Comparison of ENCODE assay signal across 1 cellular context in the genomic region with DNA sequence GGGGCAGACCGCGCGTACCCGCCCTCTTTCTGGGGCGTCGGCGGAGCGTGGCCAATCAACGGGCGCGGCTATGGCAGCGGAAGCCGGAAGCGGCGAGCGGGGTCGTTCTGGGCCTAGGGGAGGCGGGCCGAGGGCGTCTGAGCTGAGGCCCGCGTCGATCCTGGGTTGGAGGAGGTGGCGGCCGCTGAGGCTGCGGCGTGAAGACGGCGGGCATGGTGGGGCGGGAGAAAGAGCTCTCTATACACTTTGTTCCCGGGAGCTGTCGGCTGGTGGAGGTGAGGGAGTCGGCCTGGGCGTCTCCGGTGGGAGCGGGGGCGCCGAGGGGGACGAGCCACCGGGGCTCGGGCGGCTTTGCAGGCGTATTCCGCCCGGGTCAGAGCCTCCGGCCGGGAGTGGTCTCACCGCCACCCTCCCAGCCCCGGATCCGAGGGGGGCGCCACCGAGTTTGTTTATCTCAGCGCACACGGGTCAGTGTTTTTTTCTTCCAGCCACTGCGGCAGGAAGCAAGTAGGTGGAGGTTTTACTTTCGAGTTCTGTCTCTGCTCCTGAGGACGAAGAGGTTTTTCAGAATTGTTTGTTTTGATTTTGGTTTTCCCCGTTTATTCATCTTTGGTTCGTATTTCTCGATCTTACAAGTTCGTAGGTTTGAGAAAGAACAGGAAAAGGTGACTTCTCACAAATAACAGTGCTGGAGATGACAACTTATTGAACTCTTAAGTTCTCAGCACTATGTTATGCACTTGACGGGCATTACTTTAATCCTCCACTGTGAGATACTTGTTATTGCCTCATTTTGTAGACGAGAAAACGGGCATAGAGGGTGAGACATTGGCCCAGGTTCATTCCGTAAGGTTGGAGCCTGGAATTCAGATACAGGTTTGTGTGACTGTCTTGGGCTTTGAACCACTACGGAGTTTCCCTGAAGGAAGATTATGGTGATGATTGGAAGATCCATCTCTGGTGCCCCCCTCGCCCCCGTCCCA.
TF ChIP-seq lines count a peak whose summit lies in the region.

A gene (plus strand): TSS at position 145 of the 983 bp plus-strand sequence. CDS start 68 bp downstream, at position 213.

TF ChIP-seq in K562, 482 proteins besides CTCF, POLR2A, EP300 and RAD21 (continued from another document and continues in another):
- TF ChIP-seq, protein P1, sequence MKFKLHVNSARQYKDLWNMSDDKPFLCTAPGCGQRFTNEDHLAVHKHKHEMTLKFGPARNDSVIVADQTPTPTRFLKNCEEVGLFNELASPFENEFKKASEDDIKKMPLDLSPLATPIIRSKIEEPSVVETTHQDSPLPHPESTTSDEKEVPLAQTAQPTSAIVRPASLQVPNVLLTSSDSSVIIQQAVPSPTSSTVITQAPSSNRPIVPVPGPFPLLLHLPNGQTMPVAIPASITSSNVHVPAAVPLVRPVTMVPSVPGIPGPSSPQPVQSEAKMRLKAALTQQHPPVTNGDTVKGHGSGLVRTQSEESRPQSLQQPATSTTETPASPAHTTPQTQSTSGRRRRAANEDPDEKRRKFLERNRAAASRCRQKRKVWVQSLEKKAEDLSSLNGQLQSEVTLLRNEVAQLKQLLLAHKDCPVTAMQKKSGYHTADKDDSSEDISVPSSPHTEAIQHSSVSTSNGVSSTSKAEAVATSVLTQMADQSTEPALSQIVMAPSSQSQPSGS (CRISPR knock-in tag; IDR thresholded peaks at IDR 0.05) = no peak
- TF ChIP-seq MTA3 (IDR thresholded peaks at IDR 0.05; ENCODE audit: borderline replicate concordance) = peak; percentile 70; the same call in 1 of the 2 replicates
- TF ChIP-seq TBL1XR1 (IDR thresholded peaks at IDR 0.05; ENCODE audit: low read length in 2 of 2) = peak in 1 of 2 experiments; percentile 35; a peak in 1 of 4 replicates
- TF ChIP-seq, protein P2, sequence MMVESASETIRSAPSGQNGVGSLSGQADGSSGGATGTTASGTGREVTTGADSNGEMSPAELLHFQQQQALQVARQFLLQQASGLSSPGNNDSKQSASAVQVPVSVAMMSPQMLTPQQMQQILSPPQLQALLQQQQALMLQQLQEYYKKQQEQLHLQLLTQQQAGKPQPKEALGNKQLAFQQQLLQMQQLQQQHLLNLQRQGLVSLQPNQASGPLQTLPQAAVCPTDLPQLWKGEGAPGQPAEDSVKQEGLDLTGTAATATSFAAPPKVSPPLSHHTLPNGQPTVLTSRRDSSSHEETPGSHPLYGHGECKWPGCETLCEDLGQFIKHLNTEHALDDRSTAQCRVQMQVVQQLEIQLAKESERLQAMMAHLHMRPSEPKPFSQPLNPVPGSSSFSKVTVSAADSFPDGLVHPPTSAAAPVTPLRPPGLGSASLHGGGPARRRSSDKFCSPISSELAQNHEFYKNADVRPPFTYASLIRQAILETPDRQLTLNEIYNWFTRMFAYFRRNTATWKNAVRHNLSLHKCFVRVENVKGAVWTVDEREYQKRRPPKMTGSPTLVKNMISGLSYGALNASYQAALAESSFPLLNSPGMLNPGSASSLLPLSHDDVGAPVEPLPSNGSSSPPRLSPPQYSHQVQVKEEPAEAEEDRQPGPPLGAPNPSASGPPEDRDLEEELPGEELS (CRISPR knock-in tag; IDR thresholded peaks at IDR 0.05; ENCODE audit: borderline replicate concordance) = no peak
- peak; percentile 79 for TF ChIP-seq HMGN3 (IDR thresholded peaks at IDR 0.05; ENCODE audit: borderline replicate concordance, extremely low read depth, insufficient read length, low read depth, low read length)
- no peak for TF ChIP-seq XRCC3 (IDR thresholded peaks at IDR 0.05)
- peak; percentile 88 for TF ChIP-seq EP400 (IDR thresholded peaks at IDR 0.05)
- TF ChIP-seq ZNF184 (CRISPR knock-in tag; IDR thresholded peaks at IDR 0.05) = no peak
- no peak for TF ChIP-seq ZBTB8A (IDR thresholded peaks at IDR 0.05; ENCODE audit: partially characterized antibody)
- TF ChIP-seq HDAC8 (tag; IDR thresholded peaks at IDR 0.05) = no peak
- no peak for TF ChIP-seq SREBF2 (CRISPR knock-in tag; IDR thresholded peaks at IDR 0.05)
- no peak for TF ChIP-seq ZNF444 (CRISPR knock-in tag; IDR thresholded peaks at IDR 0.05)
- no peak for TF ChIP-seq ZFP1 (CRISPR knock-in tag; IDR thresholded peaks at IDR 0.05)
- peak; percentile 83; the same call in 1 of the 2 replicates for TF ChIP-seq FOXP1 (CRISPR knock-in tag; IDR thresholded peaks at IDR 0.05)
- TF ChIP-seq, protein P3, sequence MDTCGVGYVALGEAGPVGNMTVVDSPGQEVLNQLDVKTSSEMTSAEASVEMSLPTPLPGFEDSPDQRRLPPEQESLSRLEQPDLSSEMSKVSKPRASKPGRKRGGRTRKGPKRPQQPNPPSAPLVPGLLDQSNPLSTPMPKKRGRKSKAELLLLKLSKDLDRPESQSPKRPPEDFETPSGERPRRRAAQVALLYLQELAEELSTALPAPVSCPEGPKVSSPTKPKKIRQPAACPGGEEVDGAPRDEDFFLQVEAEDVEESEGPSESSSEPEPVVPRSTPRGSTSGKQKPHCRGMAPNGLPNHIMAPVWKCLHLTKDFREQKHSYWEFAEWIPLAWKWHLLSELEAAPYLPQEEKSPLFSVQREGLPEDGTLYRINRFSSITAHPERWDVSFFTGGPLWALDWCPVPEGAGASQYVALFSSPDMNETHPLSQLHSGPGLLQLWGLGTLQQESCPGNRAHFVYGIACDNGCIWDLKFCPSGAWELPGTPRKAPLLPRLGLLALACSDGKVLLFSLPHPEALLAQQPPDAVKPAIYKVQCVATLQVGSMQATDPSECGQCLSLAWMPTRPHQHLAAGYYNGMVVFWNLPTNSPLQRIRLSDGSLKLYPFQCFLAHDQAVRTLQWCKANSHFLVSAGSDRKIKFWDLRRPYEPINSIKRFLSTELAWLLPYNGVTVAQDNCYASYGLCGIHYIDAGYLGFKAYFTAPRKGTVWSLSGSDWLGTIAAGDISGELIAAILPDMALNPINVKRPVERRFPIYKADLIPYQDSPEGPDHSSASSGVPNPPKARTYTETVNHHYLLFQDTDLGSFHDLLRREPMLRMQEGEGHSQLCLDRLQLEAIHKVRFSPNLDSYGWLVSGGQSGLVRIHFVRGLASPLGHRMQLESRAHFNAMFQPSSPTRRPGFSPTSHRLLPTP (IDR thresholded peaks at IDR 0.05; ENCODE audit: borderline replicate concordance, extremely low read depth, insufficient read length) = no peak
- no peak; the same call in 1 of the 2 replicates for TF ChIP-seq ZNF12 (CRISPR knock-in tag; IDR thresholded peaks at IDR 0.05)
- TF ChIP-seq NFIC (IDR thresholded peaks at IDR 0.05) = peak; percentile 61
- no peak for TF ChIP-seq E2F3 (CRISPR knock-in tag; IDR thresholded peaks at IDR 0.05)
- TF ChIP-seq ATF1 (CRISPR knock-in tag; IDR thresholded peaks at IDR 0.05) = no peak
- TF ChIP-seq ATF1 (tag; IDR thresholded peaks at IDR 0.05) = peak; percentile 87
- no peak for TF ChIP-seq KLF10 (CRISPR knock-in tag; IDR thresholded peaks at IDR 0.05)
- TF ChIP-seq PHF20 (IDR thresholded peaks at IDR 0.05; ENCODE audit: partially characterized antibody) = peak; percentile 89
- 0 out of 2 replicates have a peak, but pooled peaks have one; percentile 48 for TF ChIP-seq ZKSCAN1 (IDR thresholded peaks at IDR 0.05; ENCODE audit: low read depth, low read length)
- no peak for TF ChIP-seq HDAC3 (IDR thresholded peaks at IDR 0.05; ENCODE audit: borderline replicate concordance, partially characterized antibody)
- no peak for TF ChIP-seq PCBP2 (IDR thresholded peaks at IDR 0.05; ENCODE audit: low read depth, low read length, poor library complexity, severe bottlenecking)
- peak; percentile 14 to 78 (median 57) for TF ChIP-seq YY1 (IDR thresholded peaks at IDR 0.05; ENCODE audit: borderline replicate concordance in 1 of 3, control insufficient read depth in 1 of 3, extremely low read depth in 1 of 3, insufficient read depth in 3 of 3, insufficient read length in 1 of 3, insufficient replicate concordance in 2 of 3, low read depth in 1 of 3, low read length in 2 of 3)
- TF ChIP-seq, protein P4, sequence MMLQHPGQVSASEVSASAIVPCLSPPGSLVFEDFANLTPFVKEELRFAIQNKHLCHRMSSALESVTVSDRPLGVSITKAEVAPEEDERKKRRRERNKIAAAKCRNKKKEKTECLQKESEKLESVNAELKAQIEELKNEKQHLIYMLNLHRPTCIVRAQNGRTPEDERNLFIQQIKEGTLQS (IDR thresholded peaks at IDR 0.05) = no peak
- TF ChIP-seq, protein P4 (CRISPR knock-in tag; conservative IDR thresholded peaks at IDR 0.05) = no peak
- TF ChIP-seq, protein P5, sequence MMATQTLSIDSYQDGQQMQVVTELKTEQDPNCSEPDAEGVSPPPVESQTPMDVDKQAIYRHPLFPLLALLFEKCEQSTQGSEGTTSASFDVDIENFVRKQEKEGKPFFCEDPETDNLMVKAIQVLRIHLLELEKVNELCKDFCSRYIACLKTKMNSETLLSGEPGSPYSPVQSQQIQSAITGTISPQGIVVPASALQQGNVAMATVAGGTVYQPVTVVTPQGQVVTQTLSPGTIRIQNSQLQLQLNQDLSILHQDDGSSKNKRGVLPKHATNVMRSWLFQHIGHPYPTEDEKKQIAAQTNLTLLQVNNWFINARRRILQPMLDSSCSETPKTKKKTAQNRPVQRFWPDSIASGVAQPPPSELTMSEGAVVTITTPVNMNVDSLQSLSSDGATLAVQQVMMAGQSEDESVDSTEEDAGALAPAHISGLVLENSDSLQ (IDR thresholded peaks at IDR 0.05) = no peak; the same call in 1 of the 2 replicates
- 0 out of 2 replicates have a peak, but pooled peaks have one; percentile 73 for TF ChIP-seq CHCHD3 (CRISPR knock-in tag; IDR thresholded peaks at IDR 0.05)
- TF ChIP-seq POLR2B (IDR thresholded peaks at IDR 0.05; ENCODE audit: low read depth, partially characterized antibody) = peak; percentile 92
- TF ChIP-seq CBX5 (IDR thresholded peaks at IDR 0.05; ENCODE audit: borderline replicate concordance, low read depth) = no peak
- no peak for TF ChIP-seq PRPF4 (IDR thresholded peaks at IDR 0.05; ENCODE audit: insufficient read depth, low read depth, low read length, poor library complexity, severe bottlenecking)
- TF ChIP-seq, protein P6, sequence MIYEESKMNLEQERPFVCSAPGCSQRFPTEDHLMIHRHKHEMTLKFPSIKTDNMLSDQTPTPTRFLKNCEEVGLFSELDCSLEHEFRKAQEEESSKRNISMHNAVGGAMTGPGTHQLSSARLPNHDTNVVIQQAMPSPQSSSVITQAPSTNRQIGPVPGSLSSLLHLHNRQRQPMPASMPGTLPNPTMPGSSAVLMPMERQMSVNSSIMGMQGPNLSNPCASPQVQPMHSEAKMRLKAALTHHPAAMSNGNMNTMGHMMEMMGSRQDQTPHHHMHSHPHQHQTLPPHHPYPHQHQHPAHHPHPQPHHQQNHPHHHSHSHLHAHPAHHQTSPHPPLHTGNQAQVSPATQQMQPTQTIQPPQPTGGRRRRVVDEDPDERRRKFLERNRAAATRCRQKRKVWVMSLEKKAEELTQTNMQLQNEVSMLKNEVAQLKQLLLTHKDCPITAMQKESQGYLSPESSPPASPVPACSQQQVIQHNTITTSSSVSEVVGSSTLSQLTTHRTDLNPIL (CRISPR knock-in tag; IDR thresholded peaks at IDR 0.05) = no peak
- peak; percentile 99 for TF ChIP-seq POLR2G (IDR thresholded peaks at IDR 0.05; ENCODE audit: low read depth, low read length)
- peak; percentile 92 for TF ChIP-seq RBM25 (IDR thresholded peaks at IDR 0.05; ENCODE audit: low read depth, low read length, severe bottlenecking)
- TF ChIP-seq SP2 (IDR thresholded peaks at IDR 0.05; ENCODE audit: extremely low read depth, low read depth, low read length, poor library complexity, severe bottlenecking) = peak; percentile 37
- no peak for TF ChIP-seq TGIF2 (CRISPR knock-in tag; IDR thresholded peaks at IDR 0.05)
- TF ChIP-seq, protein P7, sequence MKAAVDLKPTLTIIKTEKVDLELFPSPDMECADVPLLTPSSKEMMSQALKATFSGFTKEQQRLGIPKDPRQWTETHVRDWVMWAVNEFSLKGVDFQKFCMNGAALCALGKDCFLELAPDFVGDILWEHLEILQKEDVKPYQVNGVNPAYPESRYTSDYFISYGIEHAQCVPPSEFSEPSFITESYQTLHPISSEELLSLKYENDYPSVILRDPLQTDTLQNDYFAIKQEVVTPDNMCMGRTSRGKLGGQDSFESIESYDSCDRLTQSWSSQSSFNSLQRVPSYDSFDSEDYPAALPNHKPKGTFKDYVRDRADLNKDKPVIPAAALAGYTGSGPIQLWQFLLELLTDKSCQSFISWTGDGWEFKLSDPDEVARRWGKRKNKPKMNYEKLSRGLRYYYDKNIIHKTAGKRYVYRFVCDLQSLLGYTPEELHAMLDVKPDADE (conservative IDR thresholded peaks at IDR 0.05; ENCODE audit: control insufficient read depth, low read depth, low read length) = 0 out of 2 replicates have a peak, but pooled peaks have one; percentile 69
- TF ChIP-seq POLR2AphosphoS2 (IDR thresholded peaks at IDR 0.05; ENCODE audit: low read length) = 0 out of 2 replicates have a peak, but pooled peaks have one; percentile 68
- TF ChIP-seq KAT8 (IDR thresholded peaks at IDR 0.05; ENCODE audit: low read depth) = no peak
- no peak for TF ChIP-seq MCM5 (IDR thresholded peaks at IDR 0.05; ENCODE audit: low read depth)
- TF ChIP-seq, protein P8, sequence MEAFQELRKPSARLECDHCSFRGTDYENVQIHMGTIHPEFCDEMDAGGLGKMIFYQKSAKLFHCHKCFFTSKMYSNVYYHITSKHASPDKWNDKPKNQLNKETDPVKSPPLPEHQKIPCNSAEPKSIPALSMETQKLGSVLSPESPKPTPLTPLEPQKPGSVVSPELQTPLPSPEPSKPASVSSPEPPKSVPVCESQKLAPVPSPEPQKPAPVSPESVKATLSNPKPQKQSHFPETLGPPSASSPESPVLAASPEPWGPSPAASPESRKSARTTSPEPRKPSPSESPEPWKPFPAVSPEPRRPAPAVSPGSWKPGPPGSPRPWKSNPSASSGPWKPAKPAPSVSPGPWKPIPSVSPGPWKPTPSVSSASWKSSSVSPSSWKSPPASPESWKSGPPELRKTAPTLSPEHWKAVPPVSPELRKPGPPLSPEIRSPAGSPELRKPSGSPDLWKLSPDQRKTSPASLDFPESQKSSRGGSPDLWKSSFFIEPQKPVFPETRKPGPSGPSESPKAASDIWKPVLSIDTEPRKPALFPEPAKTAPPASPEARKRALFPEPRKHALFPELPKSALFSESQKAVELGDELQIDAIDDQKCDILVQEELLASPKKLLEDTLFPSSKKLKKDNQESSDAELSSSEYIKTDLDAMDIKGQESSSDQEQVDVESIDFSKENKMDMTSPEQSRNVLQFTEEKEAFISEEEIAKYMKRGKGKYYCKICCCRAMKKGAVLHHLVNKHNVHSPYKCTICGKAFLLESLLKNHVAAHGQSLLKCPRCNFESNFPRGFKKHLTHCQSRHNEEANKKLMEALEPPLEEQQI (IDR thresholded peaks at IDR 0.05) = no peak
- TF ChIP-seq TSC22D4 (tag; IDR thresholded peaks at IDR 0.05) = no peak
- no peak for TF ChIP-seq ZC3H4 (CRISPR knock-in tag; IDR thresholded peaks at IDR 0.05; ENCODE audit: borderline replicate concordance)
- no peak for TF ChIP-seq GTF2E2 (tag; IDR thresholded peaks at IDR 0.05)
- TF ChIP-seq PHTF2 (CRISPR knock-in tag; IDR thresholded peaks at IDR 0.05) = no peak
- TF ChIP-seq KDM4B (IDR thresholded peaks at IDR 0.05; ENCODE audit: borderline replicate concordance in 2 of 2, low read depth in 1 of 2) = no peak
- TF ChIP-seq SMAD4 (CRISPR knock-in tag; conservative IDR thresholded peaks at IDR 0.05) = peak; percentile 77
- no peak for TF ChIP-seq RFX5 (IDR thresholded peaks at IDR 0.05; ENCODE audit: low read depth, low read length)
- no peak for TF ChIP-seq KDM2B (CRISPR knock-in tag; IDR thresholded peaks at IDR 0.05)
- TF ChIP-seq POLR3G (IDR thresholded peaks at IDR 0.05; ENCODE audit: extremely low read depth, insufficient read length, insufficient replicate concordance) = no peak
- TF ChIP-seq GATAD2A (IDR thresholded peaks at IDR 0.05) = no peak; the same call in 1 of the 2 replicates
- TF ChIP-seq ZNF586 (CRISPR knock-in tag; conservative IDR thresholded peaks at IDR 0.05) = no peak
- no peak for TF ChIP-seq YBX1 (IDR thresholded peaks at IDR 0.05)
